1 cellular context compared by ENCODE assay signal in the genomic region with DNA sequence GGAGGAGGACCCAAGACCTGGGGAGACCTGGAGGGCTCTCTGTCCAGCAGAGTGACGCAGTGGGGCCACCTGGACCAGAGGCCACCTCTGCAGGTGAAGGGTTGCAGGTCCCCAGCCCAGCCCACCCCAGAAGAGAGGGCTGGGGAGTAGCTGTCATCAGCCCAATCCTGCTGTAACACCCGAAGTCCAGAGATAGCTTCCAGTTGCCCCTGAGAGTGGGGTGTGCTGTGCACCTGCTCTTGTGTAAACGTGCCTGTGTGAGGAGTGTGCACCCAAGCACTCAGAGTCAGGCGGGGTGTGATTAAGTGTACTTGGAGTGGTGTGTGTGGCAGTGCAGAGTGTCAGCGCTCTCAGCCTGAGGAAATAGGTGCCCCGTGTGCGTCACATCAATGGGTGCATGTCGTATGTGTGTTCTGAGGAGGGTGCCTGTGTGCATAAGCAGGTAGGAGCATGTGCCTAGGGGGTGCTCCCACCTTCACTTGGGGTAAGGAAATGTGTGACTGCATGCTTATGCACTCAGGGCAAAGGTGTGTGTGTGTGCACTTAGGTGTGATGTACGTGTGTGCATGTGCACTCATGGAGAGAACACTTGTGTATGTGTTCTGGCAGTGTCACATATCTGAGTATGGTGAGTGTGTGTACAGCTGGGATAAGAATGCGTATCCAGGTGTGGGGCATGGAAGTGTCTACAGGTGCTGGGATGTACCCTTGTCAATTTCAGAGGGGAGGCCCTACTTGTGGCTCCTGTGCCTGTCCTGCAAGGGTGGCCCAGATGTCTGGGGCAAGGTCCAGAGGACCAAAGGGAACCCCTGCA.
TF ChIP-seq lines count a peak whose summit lies in the region.

No MANE protein-coding gene starts in this region.

TF ChIP-seq in IMR-90, 13 proteins besides CTCF, POLR2A, EP300 and RAD21:
- TF ChIP-seq, protein P1, sequence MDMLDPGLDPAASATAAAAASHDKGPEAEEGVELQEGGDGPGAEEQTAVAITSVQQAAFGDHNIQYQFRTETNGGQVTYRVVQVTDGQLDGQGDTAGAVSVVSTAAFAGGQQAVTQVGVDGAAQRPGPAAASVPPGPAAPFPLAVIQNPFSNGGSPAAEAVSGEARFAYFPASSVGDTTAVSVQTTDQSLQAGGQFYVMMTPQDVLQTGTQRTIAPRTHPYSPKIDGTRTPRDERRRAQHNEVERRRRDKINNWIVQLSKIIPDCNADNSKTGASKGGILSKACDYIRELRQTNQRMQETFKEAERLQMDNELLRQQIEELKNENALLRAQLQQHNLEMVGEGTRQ (IDR thresholded peaks at IDR 0.05; ENCODE audit: low read depth, low read length): no peak
- TF ChIP-seq CHD1 (IDR thresholded peaks at IDR 0.05; ENCODE audit: low read depth, low read length) (no peak), NFE2L2 (IDR thresholded peaks at IDR 0.05; ENCODE audit: low read depth, low read length) (no peak), MAZ (IDR thresholded peaks at IDR 0.05; ENCODE audit: borderline replicate concordance, low read depth, low read length) (no peak), RCOR1 (IDR thresholded peaks at IDR 0.05; ENCODE audit: insufficient replicate concordance, low read length) (no peak), BHLHE40 (IDR thresholded peaks at IDR 0.05; ENCODE audit: low read depth, low read length) (no peak), RFX5 (IDR thresholded peaks at IDR 0.05; ENCODE audit: low read depth, low read length) (no peak), MXI1 (IDR thresholded peaks at IDR 0.05; ENCODE audit: borderline replicate concordance, low read depth, low read length) (no peak), SMC3 (IDR thresholded peaks at IDR 0.05; ENCODE audit: low read depth, low read length) (no peak)
- TF ChIP-seq, protein P2, sequence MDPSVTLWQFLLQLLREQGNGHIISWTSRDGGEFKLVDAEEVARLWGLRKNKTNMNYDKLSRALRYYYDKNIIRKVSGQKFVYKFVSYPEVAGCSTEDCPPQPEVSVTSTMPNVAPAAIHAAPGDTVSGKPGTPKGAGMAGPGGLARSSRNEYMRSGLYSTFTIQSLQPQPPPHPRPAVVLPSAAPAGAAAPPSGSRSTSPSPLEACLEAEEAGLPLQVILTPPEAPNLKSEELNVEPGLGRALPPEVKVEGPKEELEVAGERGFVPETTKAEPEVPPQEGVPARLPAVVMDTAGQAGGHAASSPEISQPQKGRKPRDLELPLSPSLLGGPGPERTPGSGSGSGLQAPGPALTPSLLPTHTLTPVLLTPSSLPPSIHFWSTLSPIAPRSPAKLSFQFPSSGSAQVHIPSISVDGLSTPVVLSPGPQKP (IDR thresholded peaks at IDR 0.05; ENCODE audit: borderline replicate concordance, low read depth, low read length): no peak
